ENCODE assay signal across 1 cellular context in the genomic region with DNA sequence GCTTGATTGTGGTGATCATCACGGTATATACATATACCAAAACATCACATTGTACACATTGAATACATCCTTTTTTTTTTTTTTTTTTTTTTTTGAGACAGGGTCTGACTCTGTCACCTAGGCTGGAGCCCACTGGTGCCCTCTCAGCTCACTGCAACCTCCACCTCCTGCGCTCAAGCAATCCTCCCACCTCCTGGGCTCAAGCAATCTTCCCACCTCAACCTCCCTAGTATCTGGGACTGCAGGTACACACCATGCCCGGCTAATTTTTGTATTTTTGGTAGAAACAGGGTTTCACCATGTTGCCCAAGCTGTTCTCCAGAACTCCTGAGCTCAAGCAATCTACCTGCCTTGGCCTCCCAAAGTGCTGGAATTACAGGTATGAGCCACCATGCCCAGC. TPM values are rescaled to one million over a fixed set of nuclear protein-coding genes. Genes with fewer than 3 reads are reported as not detected.
"Had no signal": no experiment of that assay in that cellular context is flagged by ENCODE, and none has a peak within 500 bp of the region (broad histone marks: within the 10 kb centered on the region; RNA-seq: fewer than 3 reads in every experiment).

No MANE protein-coding gene starts in this region.

RNA-seq across cellular contexts. Expression of gene BARX1, which starts 8.3 kb away (rescaled TPM):
- total RNA-seq: HT-29 had no signal
